Comparison of ENCODE assay signal across 25 cellular contexts in the genomic region with DNA sequence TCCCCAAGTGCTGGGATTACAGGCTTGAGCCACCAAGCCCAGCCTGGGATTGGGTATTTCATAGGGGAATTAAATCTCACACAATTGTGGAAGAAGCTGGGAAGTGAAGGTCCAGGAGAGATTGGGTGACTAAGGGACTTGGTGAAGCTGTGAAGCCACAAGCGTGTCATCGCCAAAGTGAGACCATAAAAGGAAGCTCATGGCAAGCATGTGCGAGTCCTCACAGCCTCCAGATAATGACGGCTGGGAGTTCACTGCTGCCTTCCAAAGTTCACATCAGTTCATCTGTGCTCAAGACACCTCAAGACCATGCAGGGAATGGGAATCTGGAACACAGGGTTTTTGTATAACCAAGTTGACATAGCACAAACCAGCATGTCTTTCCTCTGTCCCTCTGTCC.
DNase-seq lines count a peak whose midpoint lies in the region; ATAC-seq, FAIRE-seq and TF ChIP-seq lines count a peak whose summit lies in the region.
"Had no signal": no experiment of that assay in that cellular context is flagged by ENCODE, and none has a peak within 500 bp of the region (broad histone marks: within the 10 kb centered on the region; RNA-seq: fewer than 3 reads in every experiment).

No MANE protein-coding gene starts in this region.

- no peak overlapping the region for H3K4me3 ChIP-seq in fibroblast of mammary gland (ENCODE audit: control insufficient read depth, low read depth, low read length)
- H3K4me3 ChIP-seq: BLaER1 had no signal

- peak; percentile 16 for DNase-seq in A172 (ENCODE audit: low spot score)
- DNase-seq in EL = peak; percentile 12
- DNase-seq in RCC 7860 (ENCODE audit: low spot score) = peak; percentile 26
- DNase-seq in fibroblast of mammary gland (ENCODE audit: low read depth) = peak; percentile 19
- no peak for DNase-seq in omental fat pad (ENCODE audit: low spot score)
- DNase-seq in GM20000 (ENCODE audit: low spot score) = no peak
- DNase-seq in ureter (ENCODE audit: low spot score) = no peak
- DNase-seq in retina = no peak
- DNase-seq: CD4-positive, alpha-beta T cell; COR-L47; DMS79 treated with DMSO at 0.1 percent for 48 hours; H9; HFFc6; KBM-7; NCI-H1092 treated with DMSO at 0.1 percent for 48 hours; NCI-H1436 treated with DMSO at 0.1 percent for 48 hours; NCI-H345; NCI-H526; RPMI8226; SIG-M5; SK-N-SH had no signal

- ATAC-seq in omental fat pad (ENCODE audit: low FRiP score) = no peak

- TF ChIP-seq CTCF in fibroblast of mammary gland (conservative IDR thresholded peaks at IDR 0.05; ENCODE audit: control insufficient read depth, insufficient read depth, low read depth, low read length) = no peak
- TF ChIP-seq CTCF in omental fat pad (IDR thresholded peaks at IDR 0.05) = no peak
- TF ChIP-seq CTCF in GM20000 (IDR thresholded peaks at IDR 0.05; ENCODE audit: extremely low read depth, missing control alignments) = no peak

- FAIRE-seq in RCC 7860 (lab: Jason Lieb, UNC) = no peak
- FAIRE-seq: G401.6, GM12892, GM18507 had no signal

Comparison
In these comparisons a context has a peak if more than half of its experiments do, and no peak if none do; other contexts are left out.
1. DNase-seq: peak in A172 (single experiment), EL (single experiment), RCC 7860 (single experiment) and fibroblast of mammary gland (single experiment); none in omental fat pad (single experiment), GM20000 (single experiment), ureter (single experiment) and retina (single experiment).